Comparison of ENCODE assay signal across 8 cellular contexts in the genomic region with DNA sequence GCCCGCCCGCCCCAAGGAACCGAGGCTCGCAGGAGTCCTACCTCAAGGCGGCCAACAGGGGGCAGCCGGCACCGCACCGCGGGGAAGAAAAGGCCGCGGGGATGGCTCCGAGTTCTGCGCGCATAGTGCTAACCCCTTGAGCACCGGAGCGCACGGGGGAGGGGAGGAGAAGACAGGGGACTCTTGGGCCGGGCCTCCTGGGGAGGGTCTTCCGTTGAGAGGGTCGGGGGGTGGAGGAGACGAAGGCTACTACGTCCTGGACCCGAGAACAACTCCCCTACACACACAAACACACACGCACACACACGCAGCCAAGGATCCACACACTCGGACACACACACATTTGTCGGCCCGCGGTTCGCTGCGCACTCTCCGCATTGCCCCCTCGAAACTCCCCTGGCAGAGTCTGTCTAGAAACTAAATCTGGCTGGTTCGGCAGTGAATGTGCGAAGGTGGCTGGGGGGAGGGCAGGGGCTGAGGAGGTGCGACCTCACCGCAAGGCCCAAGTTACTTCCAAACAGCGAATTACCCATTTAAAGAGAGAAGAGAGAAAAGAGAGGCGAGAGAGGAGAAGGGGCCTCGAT. TPM values are rescaled to one million over a fixed set of nuclear protein-coding genes. Genes with fewer than 3 reads are reported as not detected.
A peak's percentile ranks its signal among the peaks of the same experiment; 100 is the strongest.
DNase-seq lines count a peak whose midpoint lies in the region; ATAC-seq and TF ChIP-seq lines count a peak whose summit lies in the region.

No MANE protein-coding gene starts in this region.

- peak overlapping the region; percentile 34 for H3K27ac Mint-ChIP-seq in activated CD8-positive, alpha-beta memory T cell treated with anti-CD3 and anti-CD28 coated beads, Interleukin-2, amount 10 ng/mL, durations not matched to agents 7 days and 5 days

- H3K27ac ChIP-seq in foreskin keratinocyte (peak overlapping the region; percentile 57), uterus (peak overlapping the region; percentile 84 to 91)

- H3K9me3 ChIP-seq in neuron (ENCODE audit: low read length) = peaks cover 15% of the 10 kb centered on the region
- H3K9me3 ChIP-seq in uterus = no peaks in the 10 kb centered on the region

- H2AFZ ChIP-seq in neuron (ENCODE audit: low read depth, low read length) = no peak overlapping the region

- CTCF ChIA-PET in activated CD8-positive, alpha-beta memory T cell treated with anti-CD3 and anti-CD28 coated beads, Interleukin-2, amount 10 ng/mL, durations not matched to agents 7 days and 5 days (lab: Charles Lee) = no interaction called here

- peak; percentile 36 for DNase-seq in NCI-H2029 (lab: John Stamatoyannopoulos, UW)
- no peak for DNase-seq in NCI-H2029 treated with DMSO at 0.1 percent for 48 hours (lab: John Stamatoyannopoulos, UW)
- DNase-seq in HFF-Myc (ENCODE audit: extremely low read depth, low read depth) = no peak
- DNase-seq in NCI-H146 (lab: John Stamatoyannopoulos, UW) = peak; percentile 67
- DNase-seq in activated CD8-positive, alpha-beta memory T cell treated with anti-CD3 and anti-CD28 coated beads, Interleukin-2, amount 10 ng/mL, durations not matched to agents 7 days and 5 days = peak; percentile 48
- DNase-seq in foreskin keratinocyte = peak; percentile 54 to 65
- peak; percentile 70 to 78 for DNase-seq in uterus

- ATAC-seq in activated CD8-positive, alpha-beta memory T cell treated with anti-CD3 and anti-CD28 coated beads, Interleukin-2, amount 10 ng/mL, durations not matched to agents 7 days and 5 days = peak; percentile 42
- ATAC-seq in foreskin keratinocyte = peak; percentile 45

- H3K4me3 Mint-ChIP-seq in activated CD8-positive, alpha-beta memory T cell treated with anti-CD3 and anti-CD28 coated beads, Interleukin-2, amount 10 ng/mL, durations not matched to agents 7 days and 5 days = no peak overlapping the region

- peak in 1 of 2 donors; percentile 23 for TF ChIP-seq POLR2A in uterus (IDR thresholded peaks at IDR 0.05)

- peaks cover 14% of the 10 kb centered on the region for H3K4me1 Mint-ChIP-seq in activated CD8-positive, alpha-beta memory T cell treated with anti-CD3 and anti-CD28 coated beads, Interleukin-2, amount 10 ng/mL, durations not matched to agents 7 days and 5 days

- peaks cover 10% of the 10 kb centered on the region for H3K4me1 ChIP-seq in foreskin keratinocyte
- peaks cover 18% of the 10 kb centered on the region for H3K4me1 ChIP-seq in neuron (ENCODE audit: insufficient read depth, low read length)
- peaks cover 0 to 10% of the 10 kb centered on the region in 2 donors for H3K4me1 ChIP-seq in uterus

- H3K36me3 ChIP-seq in neuron (ENCODE audit: insufficient read depth, low read length) (peaks cover 33% of the 10 kb centered on the region), uterus (no peaks in the 10 kb centered on the region)

- no peaks in the 10 kb centered on the region for H3K36me3 Mint-ChIP-seq in activated CD8-positive, alpha-beta memory T cell treated with anti-CD3 and anti-CD28 coated beads, Interleukin-2, amount 10 ng/mL, durations not matched to agents 7 days and 5 days

- TF ChIP-seq CTCF in HFF-Myc (IDR thresholded peaks at IDR 0.05; ENCODE audit: low read depth, low read length, missing control alignments) (peak; percentile 69), foreskin keratinocyte (conservative IDR thresholded peaks at IDR 0.05) (peak; percentile 68), uterus (IDR thresholded peaks at IDR 0.05) (peak; percentile 59 to 96 (median 80))

- H3K9me3 Mint-ChIP-seq in activated CD8-positive, alpha-beta memory T cell treated with anti-CD3 and anti-CD28 coated beads, Interleukin-2, amount 10 ng/mL, durations not matched to agents 7 days and 5 days (ENCODE audit: low read depth) = no peaks in the 10 kb centered on the region

- peaks cover 89% of the 10 kb centered on the region for H3K27me3 Mint-ChIP-seq in activated CD8-positive, alpha-beta memory T cell treated with anti-CD3 and anti-CD28 coated beads, Interleukin-2, amount 10 ng/mL, durations not matched to agents 7 days and 5 days

- H3K27me3 ChIP-seq in foreskin keratinocyte = no peaks in the 10 kb centered on the region
- H3K27me3 ChIP-seq in neuron (ENCODE audit: insufficient read depth, low read length) = no peaks in the 10 kb centered on the region
- no peaks in the 10 kb centered on the region for H3K27me3 ChIP-seq in uterus

- intact Hi-C loops in uterus (cut with DNase I; ENCODE audit: low total_unique reads) = no loop called here

- H3K4me3 ChIP-seq in HFF-Myc (replicated peaks; ENCODE audit: low read depth, low read length) = peak overlapping the region; percentile 88
- peak overlapping the region; percentile 99 for H3K4me3 ChIP-seq in neuron (ENCODE audit: low read length)
- H3K4me3 ChIP-seq in uterus = peak overlapping the region; percentile 71 to 76

RNA-seq across cellular contexts. Expression of gene WNT5A, which starts 1.8 kb away (rescaled TPM):
- total RNA-seq in activated CD8-positive, alpha-beta memory T cell treated with anti-CD3 and anti-CD28 coated beads, Interleukin-2, amount 10 ng/mL, durations not matched to agents 7 days and 5 days = under 1 TPM in 1 of 2 experiments, not detected in 1; 0.16 TPM
- total RNA-seq in foreskin keratinocyte (13.5 and 19.6 TPM in 2 replicates), uterus (10 to 100 TPM in 3 of 4 donors, 1 to 10 TPM in 1; 6.2 to 96.5 (median 23.1) TPM)
- 4.0 and 4.9 TPM in 2 replicates for polyA plus RNA-seq in foreskin keratinocyte

Comparison
In these comparisons a context has a peak if more than half of its experiments do, and no peak if none do; other contexts are left out.
1. DNase-seq: peak in NCI-H2029 (single experiment), NCI-H146 (single experiment), activated CD8-positive, alpha-beta memory T cell treated with anti-CD3 and anti-CD28 coated beads, Interleukin-2, amount 10 ng/mL, durations not matched to agents 7 days and 5 days (single experiment), foreskin keratinocyte (2 of 2) and uterus (2 of 2); none in NCI-H2029 treated with DMSO at 0.1 percent for 48 hours (single experiment) and HFF-Myc (single experiment).
2. RNA of gene WNT5A, which starts 1.8 kb away (total RNA-seq): 6.2 to 96.5 TPM in uterus and 13.5 to 19.6 TPM in foreskin keratinocyte; 0.16 TPM in activated CD8-positive, alpha-beta memory T cell treated with anti-CD3 and anti-CD28 coated beads, Interleukin-2, amount 10 ng/mL, durations not matched to agents 7 days and 5 days; every median in the first group is over 4 times any median in the second.
3. Peak in every context shown above with its lines, with median percentiles within 50 percentile points of each other: H3K4me3 ChIP-seq and CTCF ChIP-seq.